8 cellular contexts compared by ENCODE assay signal in genomic region chr1:156860113-156860638, GRCh38. TPM values are rescaled to one million over a fixed set of nuclear protein-coding genes. Genes with fewer than 3 reads are reported as not detected.
A peak's percentile ranks its signal among the peaks of the same experiment; 100 is the strongest.
DNase-seq lines count a peak whose midpoint lies in the region; ATAC-seq lines count a peak whose summit lies in the region.

No MANE protein-coding gene starts in this region.

- H3K9ac ChIP-seq in duodenal mucosa (ENCODE audit: low read depth in 1 of 2, low read length in 2 of 2) = no peak overlapping the region

- peaks cover 61 to 76% of the 10 kb centered on the region in 2 donors for H3K27me3 ChIP-seq in duodenal mucosa (ENCODE audit: control insufficient read depth in 1 of 2, insufficient read depth in 2 of 2, low read length in 2 of 2)

- no peaks in the 10 kb centered on the region for H3K9me3 ChIP-seq in duodenal mucosa (ENCODE audit: control insufficient read depth in 1 of 2, low read length in 2 of 2)

- no peak for ATAC-seq in GM19452 (IDR thresholded peaks at IDR 0.05; ENCODE audit: unreplicated experiment)

- no peak overlapping the region for H3K27ac ChIP-seq in duodenal mucosa (ENCODE audit: low read depth, low read length)

- H3K4me1 ChIP-seq in duodenal mucosa (ENCODE audit: control insufficient read depth in 1 of 2, insufficient read depth in 2 of 2, low read length in 2 of 2) = peaks cover 8 to 13% of the 10 kb centered on the region in 2 donors

- DNase-seq in NCI-H345 (lab: John Stamatoyannopoulos, UW) (peak; percentile 34), NCI-H345 treated with DMSO at 0.1 percent for 48 hours (lab: John Stamatoyannopoulos, UW; ENCODE audit: unreplicated experiment) (no peak), NCI-H128 (lab: John Stamatoyannopoulos, UW; ENCODE audit: unreplicated experiment) (peak; percentile 28), lung microvascular endothelial cell (ENCODE audit: low read depth in 2 of 2) (peak; percentile 50 to 54)
- DNase-seq in activated CD4-positive, alpha-beta T cell treated with anti-CD3 and anti-CD28 coated beads for 48 hours = peak; percentile 66
- DNase-seq in stimulated activated CD8-positive, alpha-beta memory T cell treated with anti-CD3 and anti-CD28 coated beads, Interleukin-15, amount 100 ng/mL, for 1 hour (ENCODE audit: low read depth) = peak; percentile 28

- H3K4me3 ChIP-seq in duodenal mucosa (ENCODE audit: low read depth in 1 of 2, low read length in 2 of 2) = peak overlapping the region; percentile 54 to 62

- H3K36me3 ChIP-seq in duodenal mucosa (ENCODE audit: control insufficient read depth in 1 of 2, insufficient read depth in 2 of 2, low read length in 2 of 2) = no peaks in the 10 kb centered on the region

RNA-seq across cellular contexts. Expression of gene NTRK1, which starts 0.5 kb away (rescaled TPM):
- total RNA-seq in lung microvascular endothelial cell = not detected in 2 replicates

RNA-seq across cellular contexts. Expression of gene INSRR, which starts 1.3 kb away (rescaled TPM):
- total RNA-seq in lung microvascular endothelial cell = not detected in 2 replicates

RNA-seq across cellular contexts. Expression of gene PEAR1, which starts 33.3 kb away (rescaled TPM):
- 10.2 and 16.3 TPM in 2 replicates for total RNA-seq in lung microvascular endothelial cell

RNA-seq across cellular contexts. Expression of gene SH2D2A, which starts 43.5 kb away (rescaled TPM):
- under 0.01 TPM in 1 of 2 replicates, not detected in the other for total RNA-seq in lung microvascular endothelial cell
